8 cellular contexts compared by ENCODE assay signal in the genomic region with DNA sequence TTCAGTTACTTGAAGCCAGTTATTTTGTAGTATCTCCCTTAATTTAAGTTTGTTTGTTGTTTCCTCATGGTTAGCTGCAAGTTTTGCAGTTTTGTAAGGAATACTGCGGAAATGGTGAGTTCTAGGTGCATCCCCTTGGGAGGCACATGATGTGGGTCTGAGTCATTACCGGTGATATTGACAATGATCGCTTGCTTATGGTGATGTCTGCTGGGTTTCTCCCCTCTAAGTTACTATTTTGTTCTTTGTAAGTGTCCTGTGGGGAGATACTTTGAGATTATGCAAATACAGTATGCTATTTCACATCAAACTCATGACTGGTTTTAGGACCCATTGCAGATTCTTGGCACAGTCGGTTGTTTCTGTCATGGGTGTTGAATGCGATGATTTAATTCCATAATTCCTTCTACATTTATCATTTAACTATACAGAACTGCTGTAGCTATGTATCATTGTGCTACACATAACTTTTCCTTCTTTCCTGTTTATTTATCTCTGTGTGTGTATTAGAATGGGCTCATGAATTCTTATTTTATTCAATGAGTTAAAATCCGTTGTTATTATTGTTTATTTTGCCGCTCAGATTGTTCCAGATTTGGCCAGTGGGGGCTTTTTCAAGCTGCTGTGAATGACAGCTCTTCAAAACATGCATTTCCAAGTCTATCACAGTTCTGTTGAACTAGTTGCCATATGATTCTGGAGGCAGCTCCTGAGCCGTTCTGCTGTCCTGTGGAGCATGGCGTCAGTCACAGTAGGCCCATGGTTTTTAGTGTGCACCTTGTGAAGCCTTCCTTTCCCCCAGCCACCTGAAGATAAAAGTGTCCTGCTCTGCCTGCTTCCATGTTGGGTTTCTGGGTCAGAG. TPM values are rescaled to one million over a fixed set of nuclear protein-coding genes. Genes with fewer than 3 reads are reported as not detected.
DNase-seq lines count a peak whose midpoint lies in the region; ATAC-seq, FAIRE-seq and TF ChIP-seq lines count a peak whose summit lies in the region.

No MANE protein-coding gene starts in this region.

- FAIRE-seq in GM12878 (lab: Jason Lieb, UNC): peak; percentile 94

- H3K79me2 ChIP-seq in GM12878 (ENCODE audit: control insufficient read depth, insufficient read depth, low read length): peaks cover 69% of the 10 kb centered on the region

- in situ Hi-C loops in GM12878 (cut with MboI): no loop called here

- H3K4me3 ChIP-seq in GM12878 (peak overlapping the region; percentile 35), neutrophil (ENCODE audit: low read depth in 1 of 2, low read length in 1 of 2) (no peak overlapping the region)

- CTCF ChIA-PET in GM12878 (lab: Yijun Ruan, JAX): interaction anchor here (0.6 to 21.5 kb wide), 9 partner anchors 11 to 68 kb away, joined by 3 to 402 read pairs (median 9); no protein-coding TSS in a partner anchor

- peak; percentile 94 for ATAC-seq in HG03520 (IDR thresholded peaks at IDR 0.05; ENCODE audit: unreplicated experiment)
- ATAC-seq in GM12878: peak; percentile 88

- H3K27ac ChIP-seq in GM12878 (ENCODE audit: control insufficient read depth, insufficient read depth) (peak overlapping the region; percentile 87), neutrophil (peak overlapping the region; percentile 38)

- TF ChIP-seq RAD21 in GM12878 (IDR thresholded peaks at IDR 0.05; ENCODE audit: insufficient read depth, low read depth, low read length): no peak

- POLR2A ChIA-PET in GM12878 (lab: Charles Lee): interaction anchor here (1.0 to 12.9 kb wide), 7 partner anchors 9 to 126 kb away, joined by 3 to 190 read pairs (median 30); a partner anchor contains a TSS

- H3K27me3 ChIP-seq in GM12878 (replicated peaks in 1 of 2; ENCODE audit: control insufficient read depth in 2 of 2, insufficient read depth in 2 of 2, low read length in 1 of 2) (no peaks in the 10 kb centered on the region), neutrophil (no peaks in the 10 kb centered on the region)

- peak overlapping the region; percentile 60 for H3K9ac ChIP-seq in GM12878 (ENCODE audit: control insufficient read depth, insufficient read depth, low read length)

- TF ChIP-seq CTCF in GM20000 (IDR thresholded peaks at IDR 0.05; ENCODE audit: extremely low read depth, missing control alignments) (no peak), GM12878 (IDR thresholded peaks at IDR 0.05 in 2 of 3, conservative IDR thresholded peaks at IDR 0.05 in 1 of 3; ENCODE audit: control insufficient read depth in 2 of 3, extremely low read depth in 1 of 3, insufficient read depth in 1 of 3, low read depth in 3 of 3, low read length in 3 of 3) (no peak), neutrophil (IDR thresholded peaks at IDR 0.05) (no peak)

- no peaks in the 10 kb centered on the region; the same call in 1 of the 2 replicates for H4K20me1 ChIP-seq in GM12878 (ENCODE audit: control insufficient read depth, insufficient read depth)

- H3K4me1 ChIP-seq in GM12878 (ENCODE audit: control insufficient read depth, insufficient read depth, low read length): peaks cover 65% of the 10 kb centered on the region
- H3K4me1 ChIP-seq in neutrophil (ENCODE audit: control insufficient read depth in 1 of 2, insufficient read depth in 1 of 2, low read depth in 1 of 2, low read length in 1 of 2): peaks cover 31 to 51% of the 10 kb centered on the region in 2 experiments

- SMC1A ChIA-PET in GM12878 (lab: Charles Lee; ENCODE audit: uncharacterized antibody, unreplicated experiment): interaction anchor here (0.6 to 36.0 kb wide), 13 partner anchors 12 to 124 kb away, joined by 3 to 1038 read pairs (median 4); no protein-coding TSS in a partner anchor

- no peak for TF ChIP-seq POLR2A in GM12878 (IDR thresholded peaks at IDR 0.05; ENCODE audit: low read depth, low read length)

- RAD21 ChIA-PET in GM12878 (lab: Charles Lee; ENCODE audit: unreplicated experiment): interaction anchor here (1.3 to 21.4 kb wide), 9 partner anchors 11 to 126 kb away, joined by 3 to 412 read pairs (median 11); no protein-coding TSS in a partner anchor

- DNase-seq in GM03348 (ENCODE audit: low spot score) (peak; percentile 42), GM20000 (ENCODE audit: low spot score) (peak; percentile 72), GM12878 (ENCODE audit: low read depth, low spot score) (peak; percentile 92), HPDE6-E6E7 (ENCODE audit: extremely low spot score) (no peak), SK-N-DZ (ENCODE audit: low spot score) (no peak), NCI-H1105 (lab: John Stamatoyannopoulos, UW) (no peak)

- peak overlapping the region; percentile 95 for H3K4me2 ChIP-seq in GM12878 (ENCODE audit: control insufficient read depth, insufficient read depth)

- H2AFZ ChIP-seq in GM12878 (ENCODE audit: control insufficient read depth, low read depth, low read length): no peak overlapping the region; the same call in 1 of the 2 replicates

- BruUV-seq in GM12878 (replicated peaks; lab: Mats Ljungman, UMichigan): TSS peak; percentile 35

- H3K36me3 ChIP-seq in GM12878 (ENCODE audit: control insufficient read depth in 2 of 2, insufficient read depth in 2 of 2, low read length in 1 of 2) (peaks cover 3 to 5% of the 10 kb centered on the region in 2 experiments; a peak in 3 of 4 replicates), neutrophil (peaks cover 37% of the 10 kb centered on the region)

- intact Hi-C loops in GM12878 (cut with micrococcal nuclease; ENCODE audit: unreplicated experiment): loop anchor here (1.0 to 2.0 kb wide), 2 partner anchors 16 to 28 kb away; no protein-coding TSS in a partner anchor

- TF ChIP-seq EP300 in GM12878 (IDR thresholded peaks at IDR 0.05; ENCODE audit: borderline replicate concordance in 1 of 2, control insufficient read depth in 1 of 2, low read depth in 2 of 2, low read length in 2 of 2): peak; percentile 66 to 67; a peak in 2 of 4 replicates

- 5% methylated on average over 9 of the region's 9 CpGs for WGBS in GM12878 (ENCODE audit: insufficient coverage, insufficient replicate concordance, low lambda C conversion rate, missing lambda C conversion rate)

- H3K9me3 ChIP-seq in GM12878 (replicated peaks; ENCODE audit: control insufficient read depth, insufficient read depth, low read length) (peaks cover 5% of the 10 kb centered on the region; the same call in 1 of the 3 replicates), neutrophil (no peaks in the 10 kb centered on the region)

TF ChIP-seq in GM12878, 131 proteins besides CTCF, POLR2A, EP300 and RAD21 (continues in another document):
- TF ChIP-seq JUND (IDR thresholded peaks at IDR 0.05; ENCODE audit: low read depth, low read length) (peak; percentile 74; the same call in 1 of the 2 replicates), SREBF2 (IDR thresholded peaks at IDR 0.05; ENCODE audit: low read length) (no peak), RUNX3 (IDR thresholded peaks at IDR 0.05; ENCODE audit: low read length) (peak; percentile 81), SPI1 (IDR thresholded peaks at IDR 0.05; ENCODE audit: borderline replicate concordance, insufficient read depth, low read depth, low read length) (peak; percentile 50; the same call in 1 of the 2 replicates), POU2F2 (IDR thresholded peaks at IDR 0.05; ENCODE audit: borderline replicate concordance, low read depth, low read length) (peak; percentile 97; the same call in 2 of the 3 replicates), CREM (IDR thresholded peaks at IDR 0.05; ENCODE audit: low read depth) (peak; percentile 83), SP1 (IDR thresholded peaks at IDR 0.05; ENCODE audit: low read depth, low read length) (peak; percentile 21), DPF2 (IDR thresholded peaks at IDR 0.05) (peak; percentile 58; the same call in 1 of the 2 replicates), RAD51 (IDR thresholded peaks at IDR 0.05) (peak; percentile 91), IRF4 (IDR thresholded peaks at IDR 0.05; ENCODE audit: low read depth, low read length) (peak; percentile 63), IKZF2 (IDR thresholded peaks at IDR 0.05) (peak; percentile 94), GABPA (IDR thresholded peaks at IDR 0.05; ENCODE audit: low read depth) (no peak), TBL1XR1 (IDR thresholded peaks at IDR 0.05; ENCODE audit: low read depth, low read length) (peak; percentile 74; the same call in 1 of the 2 replicates)
- TF ChIP-seq, protein P1, sequence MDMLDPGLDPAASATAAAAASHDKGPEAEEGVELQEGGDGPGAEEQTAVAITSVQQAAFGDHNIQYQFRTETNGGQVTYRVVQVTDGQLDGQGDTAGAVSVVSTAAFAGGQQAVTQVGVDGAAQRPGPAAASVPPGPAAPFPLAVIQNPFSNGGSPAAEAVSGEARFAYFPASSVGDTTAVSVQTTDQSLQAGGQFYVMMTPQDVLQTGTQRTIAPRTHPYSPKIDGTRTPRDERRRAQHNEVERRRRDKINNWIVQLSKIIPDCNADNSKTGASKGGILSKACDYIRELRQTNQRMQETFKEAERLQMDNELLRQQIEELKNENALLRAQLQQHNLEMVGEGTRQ (IDR thresholded peaks at IDR 0.05; ENCODE audit: borderline replicate concordance, low read depth, low read length): peak; percentile 52; the same call in 1 of the 2 replicates

RNA-seq across cellular contexts. Expression of a gene that starts 18.4 kb away (rescaled TPM):
- 100 and 110 TPM in 2 replicates for total RNA-seq in GM12878 (2013; cell fraction: nucleolus; rRNA removed)
- total RNA-seq in GM12878 (2014; rRNA removed) (12.5 and 13.3 TPM in 2 replicates), GM12878 (2014; rRNA removed; fragmentation: Illumina TruSeq; extraction: Trizol) (8.0 and 8.1 TPM in 2 replicates), GM12878 (2021) (30.0 and 31.7 TPM in 2 replicates)
- 7.3 TPM for polyA plus RNA-seq in GM12878 (2011; ENCODE audit: low read depth)
- polyA plus RNA-seq in GM12878 (2011; rRNA removed) (18.8 and 27.8 TPM in 2 replicates), GM12878 (2014; fragmentation: Illumina TruSeq; extraction: Trizol) (8.6 and 16.9 TPM in 2 replicates), GM12878 (2014; fragmentation: Nextera tagmentation; extraction: Ambion mirVana) (1 to 10 TPM; 2.5 to 2.6 TPM), GM12878 (2014; rRNA removed) (21.1 and 23.3 TPM in 2 replicates), GM12878 (2016; fragmentation: Nextera tagmentation; extraction: Ambion mirVana) (10 to 100 TPM; 19.0 to 22.0 TPM)
- 31.9 and 34.2 TPM in 2 replicates for polyA plus RNA-seq in GM12878 (2011; cell fraction: cytosol; rRNA removed)
- 45.1 and 52.6 TPM in 2 replicates for polyA plus RNA-seq in GM12878 (2011; cell fraction: nucleus; rRNA removed)
- 11.9 and 19.2 TPM in 2 replicates for polyA plus RNA-seq in GM12878 (2012)
- polyA minus RNA-seq in GM12878 (2011; rRNA and poly(A)+ RNA removed): 21.3 and 31.5 TPM in 2 replicates
- 8.9 and 10.2 TPM in 2 replicates for polyA minus RNA-seq in GM12878 (2011; cell fraction: cytosol; rRNA and poly(A)+ RNA removed)
- 17.2 and 26.6 TPM in 2 replicates for polyA minus RNA-seq in GM12878 (2011; cell fraction: nucleus; rRNA and poly(A)+ RNA removed)
- polyA plus RNA-seq in SK-N-DZ (2014; cell fraction: cytosol; rRNA removed): 34.6 and 36.3 TPM in 2 replicates
- polyA plus RNA-seq in SK-N-DZ (2014; cell fraction: nucleus; rRNA removed): 16.0 and 16.4 TPM in 2 replicates

Comparison
In these comparisons a context has a peak if more than half of its experiments do, and no peak if none do; other contexts are left out.
1. DNase-seq: peak in GM03348 (single experiment), GM20000 (single experiment) and GM12878 (single experiment); none in HPDE6-E6E7 (single experiment), SK-N-DZ (single experiment) and NCI-H1105 (single experiment).